ENCODE assay signal across 6 cellular contexts in genomic region chr2:31644551-31644950, GRCh38.
"Had no signal": no experiment of that assay in that cellular context is flagged by ENCODE, and none has a peak within 500 bp of the region (broad histone marks: within the 10 kb centered on the region; RNA-seq: fewer than 3 reads in every experiment).

No MANE protein-coding gene starts in this region.

- FAIRE-seq: HTR-8/SVneo had no signal

- H3K27ac ChIP-seq: HL-60, KMS-11 had no signal

- DNase-seq: KBM-7, KG1 had no signal

- H3K9ac ChIP-seq: KMS-11 had no signal

- H3K4me3 Mint-ChIP-seq: IgD-negative memory B cell had no signal

- H3K4me2 ChIP-seq: KMS-11 had no signal

- H3K36me3 Mint-ChIP-seq: IgD-negative memory B cell had no signal

- H3K4me1 Mint-ChIP-seq: IgD-negative memory B cell had no signal

- H3K27ac Mint-ChIP-seq: IgD-negative memory B cell had no signal
